In genomic region chr11:14633506-14634224, GRCh38 we compare ENCODE assay signal across 7 cellular contexts. TPM values are rescaled to one million over a fixed set of nuclear protein-coding genes. Genes with fewer than 3 reads are reported as not detected.
A peak's percentile ranks its signal among the peaks of the same experiment; 100 is the strongest.
DNase-seq lines count a peak whose midpoint lies in the region; ATAC-seq and TF ChIP-seq lines count a peak whose summit lies in the region.
"Not testable (repeated sequence)": the region's sequence is repeated elsewhere in the genome, so short reads cannot be mapped to it uniquely, and the experiment has no call there.

No MANE protein-coding gene starts in this region.

- DNase-seq in GM23338 (ENCODE audit: low spot score); T-helper 2 cell treated with Interferon-gamma antibody and Interleukin-4, amounts not matched to agents 5 μg/mL and 100 μg/mL, for 36 hours (ENCODE audit: low spot score); activated T-cell treated with anti-CD3 and anti-CD28 coated beads, Interleukin-2, amount 50 U/mL, for 72 hours; activated naive CD4-positive, alpha-beta T cell treated with anti-CD3 and anti-CD28 coated beads for 36 hours: not testable (repeated sequence)
- DNase-seq in activated CD4-positive, alpha-beta memory T cell treated with anti-CD3 and anti-CD28 coated beads for 36 hours, result peak; percentile 26
- peak; percentile 37 for DNase-seq in effector CD4-positive, alpha-beta T cell
- DNase-seq in naive thymus-derived CD4-positive, alpha-beta T cell, result peak in 7 of 9 donors; percentile 63 to 84 (median 79)

- H3K4me3 ChIP-seq in GM23338; naive thymus-derived CD4-positive, alpha-beta T cell (ENCODE audit: low read length): not testable (repeated sequence)

- not testable (repeated sequence) for H2AFZ ChIP-seq in GM23338

- peaks cover 14% of the 10 kb centered on the region; the same call in 2 of the 3 replicates for H3K9me3 Mint-ChIP-seq in GM23338
- peaks cover 27% of the 10 kb centered on the region for H3K9me3 Mint-ChIP-seq in T-helper 2 cell treated with Interferon-gamma antibody and Interleukin-4, amounts not matched to agents 5 μg/mL and 100 μg/mL, for 36 hours
- H3K9me3 Mint-ChIP-seq in activated CD4-positive, alpha-beta memory T cell treated with anti-CD3 and anti-CD28 coated beads for 36 hours; activated T-cell treated with anti-CD3 and anti-CD28 coated beads, Interleukin-2, amount 50 U/mL, for 72 hours: not testable (repeated sequence)
- H3K9me3 Mint-ChIP-seq in activated naive CD4-positive, alpha-beta T cell treated with anti-CD3 and anti-CD28 coated beads for 36 hours, result peaks cover 24% of the 10 kb centered on the region
- H3K9me3 Mint-ChIP-seq in naive thymus-derived CD4-positive, alpha-beta T cell, result peaks cover 4 to 42% (median 13%) of the 10 kb centered on the region in 11 donors

- not testable (repeated sequence) for H4K20me1 ChIP-seq in GM23338 (replicated peaks; ENCODE audit: insufficient read depth)

- not testable (repeated sequence) for H3K27me3 ChIP-seq in GM23338 (ENCODE audit: insufficient read depth); naive thymus-derived CD4-positive, alpha-beta T cell (ENCODE audit: control insufficient read depth in 2 of 2, insufficient read depth in 2 of 2, low read length in 2 of 2)

- not testable (repeated sequence) for H3K9me3 ChIP-seq in naive thymus-derived CD4-positive, alpha-beta T cell (ENCODE audit: control insufficient read depth in 2 of 3, low read length in 3 of 3)

- H3K27ac Mint-ChIP-seq in GM23338; activated CD4-positive, alpha-beta memory T cell treated with anti-CD3 and anti-CD28 coated beads for 36 hours: not testable (repeated sequence)
- peak overlapping the region; percentile 52 for H3K27ac Mint-ChIP-seq in T-helper 2 cell treated with Interferon-gamma antibody and Interleukin-4, amounts not matched to agents 5 μg/mL and 100 μg/mL, for 36 hours
- H3K27ac Mint-ChIP-seq in activated T-cell treated with anti-CD3 and anti-CD28 coated beads, Interleukin-2, amount 50 U/mL, for 72 hours, result peak overlapping the region; percentile 33
- peak overlapping the region; percentile 41 for H3K27ac Mint-ChIP-seq in activated naive CD4-positive, alpha-beta T cell treated with anti-CD3 and anti-CD28 coated beads for 36 hours
- H3K27ac Mint-ChIP-seq in naive thymus-derived CD4-positive, alpha-beta T cell, result peak overlapping the region; percentile 52 to 97 (median 77)

- H3K79me2 ChIP-seq in GM23338 (replicated peaks; ENCODE audit: insufficient read depth), result not testable (repeated sequence)

- 0 out of 2 replicates have a peak overlapping the region, but pooled peaks have one; percentile 48 for H3K4me2 ChIP-seq in GM23338

- H3F3A ChIP-seq in GM23338 (replicated peaks; ENCODE audit: low read depth), result not testable (repeated sequence)

- not testable (repeated sequence) for H3K27ac ChIP-seq in GM23338 (ENCODE audit: low read depth)
- peak overlapping the region; percentile 39 for H3K27ac ChIP-seq in naive thymus-derived CD4-positive, alpha-beta T cell (ENCODE audit: low read depth, low read length)

- ATAC-seq in GM23338; activated T-cell treated with anti-CD3 and anti-CD28 coated beads, Interleukin-2, amount 50 U/mL, for 72 hours (replicated peaks in 1 of 2); naive thymus-derived CD4-positive, alpha-beta T cell: not testable (repeated sequence)

- CTCF ChIA-PET in activated CD4-positive, alpha-beta memory T cell treated with anti-CD3 and anti-CD28 coated beads for 36 hours (lab: Charles Lee), result not testable (repeated sequence)
- CTCF ChIA-PET in activated naive CD4-positive, alpha-beta T cell treated with anti-CD3 and anti-CD28 coated beads for 36 hours (lab: Charles Lee), result interaction anchor here (0.9 kb wide), 1 partner anchor 140 kb away, joined by 5 read pairs; no protein-coding TSS in a partner anchor
- CTCF ChIA-PET in naive thymus-derived CD4-positive, alpha-beta T cell (lab: Charles Lee), result interaction anchor here (4.0 kb wide), 1 partner anchor 55 kb away, joined by 14 read pairs; no protein-coding TSS in a partner anchor

- H3K36me3 Mint-ChIP-seq in GM23338 (ENCODE audit: low read depth), result peaks cover 15% of the 10 kb centered on the region; the same call in 2 of the 3 replicates
- peaks cover 49% of the 10 kb centered on the region for H3K36me3 Mint-ChIP-seq in T-helper 2 cell treated with Interferon-gamma antibody and Interleukin-4, amounts not matched to agents 5 μg/mL and 100 μg/mL, for 36 hours (ENCODE audit: low read depth)
- peaks cover 31% of the 10 kb centered on the region for H3K36me3 Mint-ChIP-seq in activated CD4-positive, alpha-beta memory T cell treated with anti-CD3 and anti-CD28 coated beads for 36 hours
- H3K36me3 Mint-ChIP-seq in activated T-cell treated with anti-CD3 and anti-CD28 coated beads, Interleukin-2, amount 50 U/mL, for 72 hours (ENCODE audit: insufficient read depth in 2 of 2), result peaks cover 14 to 39% of the 10 kb centered on the region in 2 donors
- peaks cover 28% of the 10 kb centered on the region for H3K36me3 Mint-ChIP-seq in activated naive CD4-positive, alpha-beta T cell treated with anti-CD3 and anti-CD28 coated beads for 36 hours (ENCODE audit: low read depth)
- peaks cover 0 to 53% (median 18%) of the 10 kb centered on the region in 5 donors for H3K36me3 Mint-ChIP-seq in naive thymus-derived CD4-positive, alpha-beta T cell

- H3K9me2 ChIP-seq in GM23338 (ENCODE audit: insufficient read depth), result not testable (repeated sequence)

- H3K36me3 ChIP-seq in GM23338 (ENCODE audit: insufficient read depth); naive thymus-derived CD4-positive, alpha-beta T cell (ENCODE audit: control insufficient read depth in 2 of 3, insufficient read depth in 3 of 3, low read length in 3 of 3): not testable (repeated sequence)

- H3K4me1 Mint-ChIP-seq in GM23338, result not testable (repeated sequence)
- H3K4me1 Mint-ChIP-seq in T-helper 2 cell treated with Interferon-gamma antibody and Interleukin-4, amounts not matched to agents 5 μg/mL and 100 μg/mL, for 36 hours (ENCODE audit: low read depth), result peaks cover 40% of the 10 kb centered on the region
- peaks cover 41% of the 10 kb centered on the region for H3K4me1 Mint-ChIP-seq in activated CD4-positive, alpha-beta memory T cell treated with anti-CD3 and anti-CD28 coated beads for 36 hours (ENCODE audit: low read depth)
- peaks cover 47% of the 10 kb centered on the region for H3K4me1 Mint-ChIP-seq in activated T-cell treated with anti-CD3 and anti-CD28 coated beads, Interleukin-2, amount 50 U/mL, for 72 hours (ENCODE audit: low read depth)
- peaks cover 44% of the 10 kb centered on the region for H3K4me1 Mint-ChIP-seq in activated naive CD4-positive, alpha-beta T cell treated with anti-CD3 and anti-CD28 coated beads for 36 hours (ENCODE audit: low read depth)
- H3K4me1 Mint-ChIP-seq in naive thymus-derived CD4-positive, alpha-beta T cell, result peaks cover 33 to 57% (median 47%) of the 10 kb centered on the region in 7 donors

- not testable (repeated sequence) for H3K27me3 Mint-ChIP-seq in GM23338 (ENCODE audit: insufficient read depth, low read depth, poor library complexity); T-helper 2 cell treated with Interferon-gamma antibody and Interleukin-4, amounts not matched to agents 5 μg/mL and 100 μg/mL, for 36 hours (ENCODE audit: low read depth); activated CD4-positive, alpha-beta memory T cell treated with anti-CD3 and anti-CD28 coated beads for 36 hours; activated T-cell treated with anti-CD3 and anti-CD28 coated beads, Interleukin-2, amount 50 U/mL, for 72 hours (ENCODE audit: low read depth); activated naive CD4-positive, alpha-beta T cell treated with anti-CD3 and anti-CD28 coated beads for 36 hours (ENCODE audit: low read depth); naive thymus-derived CD4-positive, alpha-beta T cell

- peak overlapping the region; percentile 43; the same call in 1 of the 3 replicates for H3K4me3 Mint-ChIP-seq in GM23338
- H3K4me3 Mint-ChIP-seq in T-helper 2 cell treated with Interferon-gamma antibody and Interleukin-4, amounts not matched to agents 5 μg/mL and 100 μg/mL, for 36 hours, result peak overlapping the region; percentile 21
- peak overlapping the region; percentile 5 for H3K4me3 Mint-ChIP-seq in activated CD4-positive, alpha-beta memory T cell treated with anti-CD3 and anti-CD28 coated beads for 36 hours
- H3K4me3 Mint-ChIP-seq in activated T-cell treated with anti-CD3 and anti-CD28 coated beads, Interleukin-2, amount 50 U/mL, for 72 hours, result not testable (repeated sequence)
- peak overlapping the region; percentile 15 for H3K4me3 Mint-ChIP-seq in activated naive CD4-positive, alpha-beta T cell treated with anti-CD3 and anti-CD28 coated beads for 36 hours
- H3K4me3 Mint-ChIP-seq in naive thymus-derived CD4-positive, alpha-beta T cell, result peak overlapping the region; percentile 26 to 80 (median 60)

- not testable (repeated sequence) for H3K4me1 ChIP-seq in GM23338 (ENCODE audit: insufficient read depth)
- peaks cover 34 to 42% of the 10 kb centered on the region in 2 donors for H3K4me1 ChIP-seq in naive thymus-derived CD4-positive, alpha-beta T cell (ENCODE audit: control insufficient read depth in 2 of 2, insufficient read depth in 2 of 2, low read length in 2 of 2)

- not testable (repeated sequence) for TF ChIP-seq CTCF in GM23338 (conservative IDR thresholded peaks at IDR 0.05; ENCODE audit: low read depth in 2 of 2)

- POLR2A ChIA-PET in activated CD4-positive, alpha-beta memory T cell treated with anti-CD3 and anti-CD28 coated beads for 36 hours (lab: Charles Lee), result interaction anchor here (1.1 kb wide), 1 partner anchor 11 kb away, joined by 5 read pairs; no protein-coding TSS in a partner anchor
- POLR2A ChIA-PET in naive thymus-derived CD4-positive, alpha-beta T cell (lab: Charles Lee), result interaction anchor here (1.0 to 5.5 kb wide), 6 partner anchors 11 to 133 kb away, joined by 3 to 44 read pairs (median 4); partner anchors contain the start of gene PDE3B

- intact Hi-C loops in activated CD4-positive, alpha-beta memory T cell treated with anti-CD3 and anti-CD28 coated beads for 36 hours (cut with micrococcal nuclease); activated naive CD4-positive, alpha-beta T cell treated with anti-CD3 and anti-CD28 coated beads for 36 hours (cut with micrococcal nuclease); naive thymus-derived CD4-positive, alpha-beta T cell (cut with micrococcal nuclease): not testable (repeated sequence)

RNA-seq across cellular contexts. Expression of gene PDE3B, which starts 9.9 kb away (rescaled TPM):
- 16.9 and 21.3 TPM in 2 replicates for total RNA-seq in GM23338 (2014; rRNA removed; shearing (Covaris generic))
- 4.3 and 4.9 TPM in 2 replicates for polyA plus RNA-seq in GM23338 (2016; fragmentation: Nextera tagmentation; extraction: Ambion mirVana)
- total RNA-seq in activated CD4-positive, alpha-beta memory T cell treated with anti-CD3 and anti-CD28 coated beads for 36 hours, result 10 to 100 TPM; 21.6 to 21.8 TPM
- 10 to 100 TPM; 79.2 to 92.1 TPM for total RNA-seq in activated T-cell treated with anti-CD3 and anti-CD28 coated beads, Interleukin-2, amount 50 U/mL, for 72 hours
- 10 to 100 TPM; 16.5 to 17.4 TPM for total RNA-seq in activated naive CD4-positive, alpha-beta T cell treated with anti-CD3 and anti-CD28 coated beads for 36 hours
- total RNA-seq in naive thymus-derived CD4-positive, alpha-beta T cell, result 100 to 1,000 TPM in 4 of 5 experiments, 10 to 100 TPM in 1; 79.6 to 268 (median 151) TPM
- 10 to 100 TPM; 49.7 to 81.2 TPM for polyA plus RNA-seq in naive thymus-derived CD4-positive, alpha-beta T cell
